29 cellular contexts compared by ENCODE assay signal in the genomic region with DNA sequence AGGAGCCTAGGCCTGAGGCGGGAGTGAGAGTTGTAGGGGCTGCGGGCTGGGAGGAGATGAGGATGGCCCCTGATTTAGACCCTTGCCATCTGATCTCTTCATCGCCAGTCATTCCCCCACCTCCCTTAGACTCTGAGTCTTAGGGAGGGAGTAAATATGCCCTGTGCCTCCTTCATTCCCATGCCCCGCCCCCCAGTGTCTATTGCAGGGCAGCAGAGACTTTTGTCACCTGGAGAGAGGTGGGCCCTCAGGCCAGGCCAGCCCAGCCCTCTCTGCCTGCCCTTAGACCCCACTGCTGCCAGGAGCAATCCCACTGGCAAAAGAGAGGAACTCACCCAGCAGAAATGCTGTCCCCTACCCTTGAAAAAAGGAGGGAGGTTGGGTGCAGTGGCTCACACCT. TPM values are rescaled to one million over a fixed set of nuclear protein-coding genes. Genes with fewer than 3 reads are reported as not detected.
"Had no signal": no experiment of that assay in that cellular context is flagged by ENCODE, and none has a peak within 500 bp of the region (broad histone marks: within the 10 kb centered on the region; RNA-seq: fewer than 3 reads in every experiment).

No MANE protein-coding gene starts in this region.

- DNase-seq: activated CD4-positive, alpha-beta memory T cell treated with anti-CD3 and anti-CD28 coated beads, Interleukin-2, amount 10 ng/mL, durations not matched to agents 7 days and 5 days; activated CD4-positive, alpha-beta T cell treated with anti-CD3 and anti-CD28 coated beads, Interleukin-2, amount 10 ng/mL, durations not matched to agents 7 days and 5 days; activated CD4-positive, CD25-positive, alpha-beta regulatory T cell treated with anti-CD3 and anti-CD28 coated beads, Interleukin-2, amount 50 U/mL, for 72 hours; activated T-cell treated with anti-CD3 and anti-CD28 coated beads, Interleukin-2, amount 50 U/mL, for 4 hours; dermis blood vessel endothelial cell; effector CD4-positive, alpha-beta T cell; foreskin keratinocyte; heart left ventricle; kidney glomerular epithelial cell; left lung; lower lobe of right lung; mesendoderm; mucosa of descending colon; occipital lobe; psoas muscle; stimulated activated CD4-positive, alpha-beta T cell treated with anti-CD3 and anti-CD28 coated beads, Interleukin-15, amount 100 ng/mL, for 24 hours; stimulated activated CD4-positive, alpha-beta T cell treated with anti-CD3 and anti-CD28 coated beads, Interleukin-2, amount 100 ng/mL, for 24 hours; stimulated activated naive CD4-positive, alpha-beta T cell; T1000; WERI-Rb-1 had no signal

- H3K4me3 Mint-ChIP-seq: activated CD4-positive, alpha-beta memory T cell treated with anti-CD3 and anti-CD28 coated beads, Interleukin-2, amount 10 ng/mL, durations not matched to agents 7 days and 5 days; activated CD4-positive, alpha-beta T cell treated with anti-CD3 and anti-CD28 coated beads, Interleukin-2, amount 10 ng/mL, durations not matched to agents 7 days and 5 days; activated T-cell treated with anti-CD3 and anti-CD28 coated beads, Interleukin-2, amount 50 U/mL, for 4 hours; central memory CD8-positive, alpha-beta T cell; natural killer cell treated with Interleukin-12 subunit alpha and Interleukin-12 subunit beta and Interleukin-15 and Interleukin-18, amount 100 ng/mL, for 72 hours; T-helper 1 cell treated with Interleukin-12 subunit alpha and Interleukin-12 subunit beta and Interleukin-4 antibody, amounts not matched to agents 30 μg/mL and 1 μg/mL, for 36 hours had no signal

- H2AFZ ChIP-seq: parathyroid adenoma had no signal

- H3K27ac Mint-ChIP-seq: activated CD4-positive, alpha-beta memory T cell treated with anti-CD3 and anti-CD28 coated beads, Interleukin-2, amount 10 ng/mL, durations not matched to agents 7 days and 5 days; activated CD4-positive, alpha-beta T cell treated with anti-CD3 and anti-CD28 coated beads, Interleukin-2, amount 10 ng/mL, durations not matched to agents 7 days and 5 days; activated T-helper 2 cell treated with anti-CD3 and anti-CD28 coated beads, Interferon-gamma antibody, Interleukin-2, Interleukin-4, amounts not matched to agents 10 μg/mL and 5 μg/mL and 100 μg/mL, durations not matched to agents 14 hours and 24 hours and 36 hours; natural killer cell treated with Interleukin-12 subunit alpha and Interleukin-12 subunit beta and Interleukin-15 and Interleukin-18, amount 100 ng/mL, for 72 hours; T-helper 1 cell treated with Interleukin-12 subunit alpha and Interleukin-12 subunit beta and Interleukin-4 antibody, amounts not matched to agents 30 μg/mL and 1 μg/mL, for 36 hours had no signal

- H3K9me3 Mint-ChIP-seq: activated CD4-positive, alpha-beta memory T cell treated with anti-CD3 and anti-CD28 coated beads, Interleukin-2, amount 10 ng/mL, durations not matched to agents 7 days and 5 days; activated CD4-positive, alpha-beta T cell treated with anti-CD3 and anti-CD28 coated beads, Interleukin-2, amount 10 ng/mL, durations not matched to agents 7 days and 5 days; activated naive CD4-positive, alpha-beta T cell treated with anti-CD3 and anti-CD28 coated beads, Interleukin-2, amount 50 U/mL, for 72 hours; activated T-cell treated with anti-CD3 and anti-CD28 coated beads, Interleukin-2, amount 50 U/mL, for 4 hours; activated T-helper 2 cell treated with anti-CD3 and anti-CD28 coated beads, Interferon-gamma antibody, Interleukin-2, Interleukin-4, amounts not matched to agents 10 μg/mL and 5 μg/mL and 100 μg/mL, durations not matched to agents 14 hours and 24 hours and 36 hours; central memory CD8-positive, alpha-beta T cell; natural killer cell treated with Interleukin-12 subunit alpha and Interleukin-12 subunit beta and Interleukin-15 and Interleukin-18, amount 100 ng/mL, for 72 hours; T-helper 1 cell treated with Interleukin-12 subunit alpha and Interleukin-12 subunit beta and Interleukin-4 antibody, amounts not matched to agents 30 μg/mL and 1 μg/mL, for 36 hours had no signal

- H3K27me3 ChIP-seq: foreskin keratinocyte had no signal

- H3K4me3 ChIP-seq: esophagus muscularis mucosa, heart left ventricle, left lung, lower lobe of right lung, mucosa of descending colon, psoas muscle, smooth muscle cell, tibial nerve had no signal

- H3K79me2 ChIP-seq: parathyroid adenoma had no signal

- ATAC-seq: activated naive CD4-positive, alpha-beta T cell treated with anti-CD3 and anti-CD28 coated beads, Interleukin-2, amount 50 U/mL, for 72 hours; activated T-cell treated with anti-CD3 and anti-CD28 coated beads, Interleukin-2, amount 50 U/mL, for 4 hours; foreskin keratinocyte; heart left ventricle; left lung; lower lobe of right lung; mucosa of descending colon; natural killer cell treated with Interleukin-12 subunit alpha and Interleukin-12 subunit beta and Interleukin-15 and Interleukin-18, amount 100 ng/mL, for 72 hours; psoas muscle had no signal

- H3K9me3 ChIP-seq: esophagus muscularis mucosa, heart left ventricle, left lung, lower lobe of right lung, mucosa of descending colon, psoas muscle, tibial nerve had no signal

- H3K27ac ChIP-seq: foreskin keratinocyte, heart left ventricle, parathyroid adenoma, psoas muscle, WERI-Rb-1 had no signal

- H3K4me1 ChIP-seq: parathyroid adenoma, psoas muscle had no signal

- H3K36me3 Mint-ChIP-seq: natural killer cell treated with Interleukin-12 subunit alpha and Interleukin-12 subunit beta and Interleukin-15 and Interleukin-18, amount 100 ng/mL, for 72 hours had no signal

- H3K4me2 ChIP-seq: smooth muscle cell had no signal

RNA-seq across cellular contexts. Expression of a gene that starts 3.2 kb away (rescaled TPM):
- total RNA-seq: activated CD4-positive, alpha-beta T cell treated with anti-CD3 and anti-CD28 coated beads, Interleukin-2, amount 10 ng/mL, durations not matched to agents 7 days and 5 days; activated T-helper 2 cell treated with anti-CD3 and anti-CD28 coated beads, Interferon-gamma antibody, Interleukin-2, Interleukin-4, amounts not matched to agents 10 μg/mL and 5 μg/mL and 100 μg/mL, durations not matched to agents 14 hours and 24 hours and 36 hours; natural killer cell treated with Interleukin-12 subunit alpha and Interleukin-12 subunit beta and Interleukin-15 and Interleukin-18, amount 100 ng/mL, for 72 hours had no signal
